In genomic region chrX:118666521-118666920, GRCh38 we compare ENCODE assay signal across 16 cellular contexts.
"Had no signal": no experiment of that assay in that cellular context is flagged by ENCODE, and none has a peak within 500 bp of the region (broad histone marks: within the 10 kb centered on the region; RNA-seq: fewer than 3 reads in every experiment).

No MANE protein-coding gene starts in this region.

- H3K4me3 ChIP-seq: ascending aorta, cardiac muscle cell, esophagus squamous epithelium, gastrocnemius medialis, heart right ventricle, lower lobe of right lung, ovary, thyroid gland had no signal

- H3K27ac Mint-ChIP-seq: activated naive CD8-positive, alpha-beta T cell treated with anti-CD3 and anti-CD28 coated beads, Interleukin-2, amount 10 ng/mL, durations not matched to agents 7 days and 5 days; stimulated activated naive B cell treated with anti-CD40 and anti-IgM and Interleukin-4, amounts not matched to agents 10 μg/mL and 1 μg/mL and 100 μg/mL, for 72 hours; WTC11 had no signal

- H3K36me3 Mint-ChIP-seq: WTC11 had no signal

- H3K9me3 ChIP-seq: ascending aorta, esophagus squamous epithelium, gastrocnemius medialis, heart right ventricle, lower lobe of right lung, ovary, thyroid gland had no signal

- H3K4me3 Mint-ChIP-seq: activated naive CD8-positive, alpha-beta T cell treated with anti-CD3 and anti-CD28 coated beads, Interleukin-2, amount 10 ng/mL, durations not matched to agents 7 days and 5 days; neural crest cell; stimulated activated naive B cell treated with anti-CD40 and anti-IgM and Interleukin-4, amounts not matched to agents 10 μg/mL and 1 μg/mL and 100 μg/mL, for 72 hours; WTC11 had no signal

- H3K4me1 ChIP-seq: ascending aorta, gastrocnemius medialis, heart right ventricle, lower lobe of right lung, thyroid gland had no signal

- H3K9me3 Mint-ChIP-seq: activated naive CD8-positive, alpha-beta T cell treated with anti-CD3 and anti-CD28 coated beads, Interleukin-2, amount 10 ng/mL, durations not matched to agents 7 days and 5 days; stimulated activated naive B cell treated with anti-CD40 and anti-IgM and Interleukin-4, amounts not matched to agents 10 μg/mL and 1 μg/mL and 100 μg/mL, for 72 hours; WTC11 had no signal

- DNase-seq: activated CD4-positive, alpha-beta T cell treated with anti-CD3 and anti-CD28 coated beads for 4 hours; activated CD8-positive, alpha-beta memory T cell treated with anti-CD3 and anti-CD28 coated beads for 24 hours; activated gamma-delta T cell treated with Interleukin-2 at 50 U/mL for 16 hours; activated naive CD8-positive, alpha-beta T cell treated with anti-CD3 and anti-CD28 coated beads, Interleukin-2, amount 10 ng/mL, durations not matched to agents 7 days and 5 days; esophagus squamous epithelium; gastrocnemius medialis; heart right ventricle; left colon; lower lobe of right lung; ovary; stimulated activated naive B cell treated with anti-CD40 and anti-IgM and Interleukin-4, amounts not matched to agents 10 μg/mL and 1 μg/mL and 100 μg/mL, for 72 hours; thyroid gland had no signal

- H3K4me1 Mint-ChIP-seq: activated naive CD8-positive, alpha-beta T cell treated with anti-CD3 and anti-CD28 coated beads, Interleukin-2, amount 10 ng/mL, durations not matched to agents 7 days and 5 days; neural crest cell; stimulated activated naive B cell treated with anti-CD40 and anti-IgM and Interleukin-4, amounts not matched to agents 10 μg/mL and 1 μg/mL and 100 μg/mL, for 72 hours had no signal

- H3K27me3 ChIP-seq: ascending aorta, cardiac muscle cell, esophagus squamous epithelium, gastrocnemius medialis, heart right ventricle, ovary, thyroid gland had no signal

- H3K27ac ChIP-seq: ascending aorta, cardiac muscle cell, gastrocnemius medialis, heart right ventricle, lower lobe of right lung, ovary, thyroid gland had no signal

- H3K27me3 Mint-ChIP-seq: activated naive CD8-positive, alpha-beta T cell treated with anti-CD3 and anti-CD28 coated beads, Interleukin-2, amount 10 ng/mL, durations not matched to agents 7 days and 5 days; stimulated activated naive B cell treated with anti-CD40 and anti-IgM and Interleukin-4, amounts not matched to agents 10 μg/mL and 1 μg/mL and 100 μg/mL, for 72 hours had no signal

- ATAC-seq: gastrocnemius medialis; heart right ventricle; left colon; lower lobe of right lung; stimulated activated naive B cell treated with anti-CD40 and anti-IgM and Interleukin-4, amounts not matched to agents 10 μg/mL and 1 μg/mL and 100 μg/mL, for 72 hours; WTC11 had no signal

- H3K36me3 ChIP-seq: cardiac muscle cell, gastrocnemius medialis, lower lobe of right lung, ovary, thyroid gland had no signal
